Comparison of ENCODE assay signal across 24 cellular contexts in genomic region chr21:41066086-41066938, GRCh38.
DNase-seq lines count a peak whose midpoint lies in the region; ATAC-seq and TF ChIP-seq lines count a peak whose summit lies in the region.
"Had no signal": no experiment of that assay in that cellular context is flagged by ENCODE, and none has a peak within 500 bp of the region (broad histone marks: within the 10 kb centered on the region; RNA-seq: fewer than 3 reads in every experiment).

No MANE protein-coding gene starts in this region.

- H3K9me3 ChIP-seq in IMR-90 (ENCODE audit: control insufficient read depth, insufficient read depth, low read length) (peaks cover 6% of the 10 kb centered on the region; the same call in 1 of the 2 replicates), MG63 (no peaks in the 10 kb centered on the region), trophoblast cell (ENCODE audit: insufficient read depth, low read depth, low read length) (no peaks in the 10 kb centered on the region)
- H3K9me3 ChIP-seq: A549; BLaER1 treated with 17β-estradiol and CSF1 and Interleukin-3, amounts not matched to agents 10 nM and 100 nM had no signal

- H3K27ac ChIP-seq in IMR-90 (ENCODE audit: insufficient read depth, low read length) (no peak overlapping the region), trophoblast cell (ENCODE audit: low read depth, low read length) (no peak overlapping the region)
- H3K27ac ChIP-seq: A549; BLaER1 treated with 17β-estradiol and CSF1 and Interleukin-3, amounts not matched to agents 10 nM and 100 nM; RWPE1; SK-N-MC had no signal

- H2BK120ac ChIP-seq in IMR-90 (ENCODE audit: low read depth, low read length) (no peak overlapping the region), trophoblast cell (ENCODE audit: insufficient read depth, low read length, poor library complexity) (no peak overlapping the region)

- DNase-seq in IMR-90 (no peak), MG63 (peak; percentile 13), choroid plexus epithelial cell (ENCODE audit: low read depth) (peak; percentile 13), trophoblast cell (peak in 1 of 2 donors; percentile 60), KBM-7 (no peak), type B pancreatic cell (ENCODE audit: extremely low spot score, unreplicated experiment) (no peak)
- DNase-seq: AML-193; CD4-positive, alpha-beta T cell; NCI-H1048; NCI-H1417 treated with DMSO at 0.1 percent for 48 hours; NCI-H1694 treated with DMSO at 0.1 percent for 48 hours; NCI-H2081; NCI-H2227 treated with DMSO at 0.1 percent for 48 hours; NCI-H510A; NCI-H69; SIG-M5 had no signal

- no peaks in the 10 kb centered on the region for H3K79me1 ChIP-seq in IMR-90 (ENCODE audit: low read depth in 1 of 2, low read length in 2 of 2)
- no peaks in the 10 kb centered on the region for H3K79me1 ChIP-seq in trophoblast cell (ENCODE audit: low read length)

- H4K20me1 ChIP-seq in IMR-90 (ENCODE audit: insufficient read depth, low read length) = no peaks in the 10 kb centered on the region
- H4K20me1 ChIP-seq: BLaER1 treated with 17β-estradiol and CSF1 and Interleukin-3, amounts not matched to agents 10 nM and 100 nM had no signal

- H4K91ac ChIP-seq in IMR-90 (ENCODE audit: insufficient read depth, low read depth, low read length) (no peak overlapping the region), trophoblast cell (ENCODE audit: low read depth, low read length) (no peak overlapping the region)

- TF ChIP-seq CTCF in IMR-90 (conservative IDR thresholded peaks at IDR 0.05; ENCODE audit: low read depth, low read length) = no peak
- TF ChIP-seq CTCF in choroid plexus epithelial cell (conservative IDR thresholded peaks at IDR 0.05; ENCODE audit: low read depth, low read length) = no peak
- no peak for TF ChIP-seq CTCF in type B pancreatic cell (conservative IDR thresholded peaks at IDR 0.05)

- H3K9me3 Mint-ChIP-seq in type B pancreatic cell = peaks cover 5% of the 10 kb centered on the region
- H3K9me3 Mint-ChIP-seq: CD4-positive, alpha-beta T cell had no signal

- H3K79me2 ChIP-seq in trophoblast cell (ENCODE audit: control insufficient read depth, insufficient read depth, low read length, poor library complexity) = no peaks in the 10 kb centered on the region

- no peak overlapping the region for H3K4me3 ChIP-seq in IMR-90 (ENCODE audit: insufficient read depth, low read depth, low read length)
- no peak overlapping the region for H3K4me3 ChIP-seq in MG63
- no peak overlapping the region for H3K4me3 ChIP-seq in choroid plexus epithelial cell (ENCODE audit: low read depth, low read length)
- H3K4me3 ChIP-seq in trophoblast cell (ENCODE audit: low read depth, low read length) = no peak overlapping the region
- H3K4me3 ChIP-seq: A549; BLaER1 treated with 17β-estradiol and CSF1 and Interleukin-3, amounts not matched to agents 10 nM and 100 nM; K562; SK-N-MC had no signal

- H2BK20ac ChIP-seq in IMR-90 (ENCODE audit: low read depth, low read length) = no peak overlapping the region

- no peak overlapping the region for H3K14ac ChIP-seq in IMR-90 (replicated peaks; ENCODE audit: low read depth, low read length)
- H3K14ac ChIP-seq in trophoblast cell (ENCODE audit: low read length) = no peak overlapping the region

- dilution Hi-C loops in IMR-90 (cut with HindIII; ENCODE audit: low sequenced_read_pairs, unreplicated experiment) = no loop called here

- H2BK12ac ChIP-seq in trophoblast cell (ENCODE audit: low read length) = no peak overlapping the region

- 72% methylated on average over 7 of the region's 16 CpGs; no CpG with 5 or more reads in 1 of the 2 experiments for WGBS in IMR-90 (ENCODE audit: extremely low coverage in 2 of 2, insufficient read length in 1 of 2), 2 experiments
- WGBS in trophoblast cell (ENCODE audit: extremely low coverage, insufficient coverage, insufficient read length) = no CpG with 5 or more reads among the region's 16 CpGs

- H3K18ac ChIP-seq in IMR-90 (ENCODE audit: low read depth, low read length) (no peak overlapping the region), trophoblast cell (ENCODE audit: low read length) (no peak overlapping the region)

- H3K27me3 Mint-ChIP-seq in type B pancreatic cell = peaks cover 31% of the 10 kb centered on the region

- intact Hi-C loops in IMR-90 (cut with micrococcal nuclease) = loop anchor here (5.0 kb wide), 1 partner anchor 924 kb away; no protein-coding TSS in a partner anchor

- no peaks in the 10 kb centered on the region for H3K36me3 Mint-ChIP-seq in type B pancreatic cell

- H2BK5ac ChIP-seq in IMR-90 (ENCODE audit: low read depth, low read length, poor library complexity, severe bottlenecking) (peak overlapping the region; percentile 79), trophoblast cell (ENCODE audit: low read depth, low read length, poor library complexity) (no peak overlapping the region)

- CTCF ChIA-PET in IMR-90 (lab: Yijun Ruan, JAX) = no interaction called here

- peaks cover 21% of the 10 kb centered on the region for H3K4me1 Mint-ChIP-seq in type B pancreatic cell (ENCODE audit: unreplicated experiment)

- no peak overlapping the region for H3K4ac ChIP-seq in IMR-90 (ENCODE audit: low read depth, low read length)
- H3K4ac ChIP-seq in trophoblast cell (ENCODE audit: low read depth, low read length) = no peak overlapping the region

- no peak for TF ChIP-seq RAD21 in IMR-90 (IDR thresholded peaks at IDR 0.05; ENCODE audit: low read length)

- in situ Hi-C loops in IMR-90 (cut with MboI; ENCODE audit: low sequenced_read_pairs) (no loop called here), KBM-7 (cut with MboI; ENCODE audit: low pct_unique_long_range_greater_than_20kb, low sequenced_read_pairs) (no loop called here)

- no peak overlapping the region for H3K4me3 Mint-ChIP-seq in type B pancreatic cell
- H3K4me3 Mint-ChIP-seq: CD4-positive, alpha-beta T cell had no signal

- H4K12ac ChIP-seq in trophoblast cell (ENCODE audit: low read depth, low read length) = no peak overlapping the region

- H2AK5ac ChIP-seq in IMR-90 (ENCODE audit: low read depth, low read length) (no peak overlapping the region), trophoblast cell (ENCODE audit: low read length) (no peak overlapping the region)

- no peak overlapping the region for H4K5ac ChIP-seq in IMR-90 (ENCODE audit: low read depth, low read length)

- no peak overlapping the region for H3K27ac Mint-ChIP-seq in type B pancreatic cell
- H3K27ac Mint-ChIP-seq: CD4-positive, alpha-beta T cell had no signal

- POLR2A ChIA-PET in IMR-90 (lab: Charles Lee; ENCODE audit: unreplicated experiment) = no interaction called here

- H2AK9ac ChIP-seq in IMR-90 (replicated peaks; ENCODE audit: low read depth, low read length, poor library complexity) = no peak overlapping the region

- H3K36me3 ChIP-seq in IMR-90 (ENCODE audit: control insufficient read depth, insufficient read depth, low read length) (no peaks in the 10 kb centered on the region), MG63 (no peaks in the 10 kb centered on the region), trophoblast cell (ENCODE audit: control insufficient read depth in 1 of 2, insufficient read depth in 2 of 2, low read length in 2 of 2) (no peaks in the 10 kb centered on the region)
- H3K36me3 ChIP-seq: BLaER1 treated with 17β-estradiol and CSF1 and Interleukin-3, amounts not matched to agents 10 nM and 100 nM had no signal

- no TSS peak for BruUV-seq in IMR-90 (replicated peaks; lab: Mats Ljungman, UMichigan)

- H2AFZ ChIP-seq in IMR-90 (replicated peaks; ENCODE audit: low read length, poor library complexity) (no peak overlapping the region), trophoblast cell (ENCODE audit: insufficient read depth, low read length, poor library complexity) (no peak overlapping the region)

- H3K9ac ChIP-seq in IMR-90 (ENCODE audit: low read depth, low read length) (no peak overlapping the region), trophoblast cell (ENCODE audit: low read length) (peak overlapping the region; percentile 47)
- H3K9ac ChIP-seq: BLaER1 treated with 17β-estradiol and CSF1 and Interleukin-3, amounts not matched to agents 10 nM and 100 nM had no signal

- H3K4me1 ChIP-seq in IMR-90 (ENCODE audit: control insufficient read depth, insufficient read depth, low read length) = no peaks in the 10 kb centered on the region
- no peaks in the 10 kb centered on the region for H3K4me1 ChIP-seq in trophoblast cell (ENCODE audit: control insufficient read depth in 1 of 2, insufficient read depth in 2 of 2, low read length in 2 of 2)
- H3K4me1 ChIP-seq: A549 had no signal

- H3K27me3 ChIP-seq in IMR-90 (ENCODE audit: control insufficient read depth, insufficient read depth, low read length) (no peaks in the 10 kb centered on the region), MG63 (peaks cover 21% of the 10 kb centered on the region), trophoblast cell (ENCODE audit: insufficient read depth, low read length) (no peaks in the 10 kb centered on the region)
- H3K27me3 ChIP-seq: BLaER1 treated with 17β-estradiol and CSF1 and Interleukin-3, amounts not matched to agents 10 nM and 100 nM had no signal

- TF ChIP-seq POLR2A in IMR-90 (IDR thresholded peaks at IDR 0.05; ENCODE audit: low read depth, low read length) = no peak

- no peak overlapping the region for H2BK15ac ChIP-seq in IMR-90 (ENCODE audit: low read depth, low read length)

- H3K9me1 ChIP-seq in IMR-90 (ENCODE audit: insufficient read depth, low read length) = no peaks in the 10 kb centered on the region

- no peak overlapping the region for H3K23ac ChIP-seq in IMR-90 (ENCODE audit: low read depth, low read length)
- H3K23ac ChIP-seq in trophoblast cell (ENCODE audit: low read length) = no peak overlapping the region

- no peak for ATAC-seq in IMR-90 (ENCODE audit: low read depth)
- ATAC-seq in GM19324 (IDR thresholded peaks at IDR 0.05; ENCODE audit: low FRiP score, unreplicated experiment) = no peak
- ATAC-seq: A549, HepG2, K562, Panc1 had no signal

- H3K56ac ChIP-seq in IMR-90 (ENCODE audit: extremely low read depth, insufficient read depth, low read length) = no peak overlapping the region

- H3K4me2 ChIP-seq in IMR-90 (ENCODE audit: low read depth, low read length) (no peak overlapping the region), trophoblast cell (ENCODE audit: low read length) (no peak overlapping the region)
- H3K4me2 ChIP-seq: A549; BLaER1 treated with 17β-estradiol and CSF1 and Interleukin-3, amounts not matched to agents 10 nM and 100 nM had no signal

- H4K8ac ChIP-seq in IMR-90 (ENCODE audit: low read depth in 2 of 2, low read length in 2 of 2) (no peak overlapping the region), trophoblast cell (ENCODE audit: low read depth, low read length) (no peak overlapping the region)

TF ChIP-seq in IMR-90, 13 proteins besides CTCF, POLR2A, EP300 and RAD21:
- TF ChIP-seq BHLHE40 (IDR thresholded peaks at IDR 0.05; ENCODE audit: low read depth, low read length) (no peak), CEBPB (IDR thresholded peaks at IDR 0.05; ENCODE audit: low read depth, low read length) (no peak)
TF ChIP-seq in IMR-90: peak in this region for 0.

Comparison
In these comparisons a context has a peak if more than half of its experiments do, and no peak if none do; other contexts are left out.
1. DNase-seq: peak in MG63 (single experiment) and choroid plexus epithelial cell (single experiment); none in IMR-90 (single experiment), KBM-7 (single experiment) and type B pancreatic cell (single experiment).